In the genomic region with DNA sequence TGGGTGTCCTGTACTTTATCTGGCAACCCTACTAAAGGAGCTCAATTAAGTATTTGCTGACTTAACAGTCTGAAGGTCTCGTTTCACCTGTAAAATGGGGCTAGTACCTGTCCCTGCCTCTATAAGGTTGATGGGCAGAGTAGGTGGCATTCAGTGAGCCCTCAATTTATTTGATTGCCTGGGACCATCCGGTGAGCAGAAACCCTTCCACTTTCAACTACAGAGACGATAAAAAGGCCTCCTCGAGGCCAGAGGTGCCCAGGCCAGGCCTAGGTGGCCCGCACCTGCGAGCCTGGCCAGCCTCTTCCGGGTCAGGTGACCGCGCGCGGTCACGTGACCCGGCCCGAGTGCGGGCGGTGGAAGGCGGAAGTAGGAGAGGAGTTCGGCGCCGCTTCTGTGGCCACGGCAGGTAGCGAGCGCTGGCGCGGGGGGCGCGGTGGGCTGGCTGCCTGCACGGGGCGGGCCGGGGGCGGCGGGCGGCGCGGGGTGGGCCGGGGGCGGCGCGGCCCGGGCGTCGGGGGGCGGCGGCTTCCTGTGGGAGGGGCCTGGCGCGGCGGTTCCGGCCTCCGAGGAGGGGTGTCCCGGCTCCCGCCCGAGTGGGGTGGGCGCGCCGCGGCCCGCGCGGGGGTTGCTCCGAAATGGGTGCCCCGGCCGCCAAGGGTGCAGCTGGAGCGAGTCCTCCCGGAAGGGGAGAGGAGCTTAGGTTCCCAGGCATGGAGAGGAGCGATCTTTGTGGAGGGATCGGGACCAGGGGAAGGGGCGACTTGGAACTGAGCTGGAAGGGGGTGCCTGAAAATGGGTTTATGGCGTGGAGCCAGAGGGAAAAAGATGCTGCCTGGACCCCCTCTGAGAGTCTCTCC, we compare ENCODE assay signal across 8 cellular contexts. TPM values are rescaled to one million over a fixed set of nuclear protein-coding genes. Genes with fewer than 3 reads are reported as not detected.
DNase-seq lines count a peak whose midpoint lies in the region; ATAC-seq and TF ChIP-seq lines count a peak whose summit lies in the region.

A gene (plus strand): TSS at position 350 of the 860 bp plus-strand sequence. CDS start 24,679 bp downstream, outside the sequence.

- ATAC-seq in GM21737 (IDR thresholded peaks at IDR 0.05; ENCODE audit: unreplicated experiment) (peak; percentile 78), omental fat pad (ENCODE audit: low FRiP score) (peak; percentile 87)

- H3K4me2 ChIP-seq in DOHH2 (ENCODE audit: low read length) = peak within 1 kb of the TSS; percentile 89
- peak within 1 kb of the TSS; percentile 85 for H3K4me2 ChIP-seq in SK-N-SH

- H3K9me2 ChIP-seq in DOHH2 (replicated peaks; ENCODE audit: control insufficient read depth, low read length) (no peaks in the 10 kb centered on the region), SK-N-SH (no peaks in the 10 kb centered on the region)

- H3K79me2 ChIP-seq in DOHH2 (ENCODE audit: control insufficient read depth, low read length) (peaks cover 55% of the 10 kb centered on the region), SK-N-SH (ENCODE audit: insufficient read depth) (peaks cover 41% of the 10 kb centered on the region)

- H3K9ac ChIP-seq in SK-N-SH = peak within 1 kb of the TSS; percentile 98

- 0 out of 4 replicates have a peak, but pooled peaks of 1 of the 2 experiments have one; percentile 11 for TF ChIP-seq EP300 in SK-N-SH (IDR thresholded peaks at IDR 0.05; ENCODE audit: borderline replicate concordance in 1 of 2, low read depth in 1 of 2, low read length in 1 of 2)

- H3K9me3 ChIP-seq in DOHH2 (ENCODE audit: control insufficient read depth, insufficient read depth, low read length) (no peaks in the 10 kb centered on the region), SK-N-SH (no peaks in the 10 kb centered on the region)

- CTCF ChIA-PET in SK-N-SH (lab: Yijun Ruan, JAX) = interaction anchor here (0.7 to 1.8 kb wide), 6 partner anchors 8 to 366 kb away, joined by 3 to 8 read pairs (median 4); a partner anchor contains a TSS

- H3K4me3 ChIP-seq in DOHH2 (ENCODE audit: low read length) (peak within 1 kb of the TSS; percentile 88), LNCaP clone FGC (ENCODE audit: low read depth, low read length) (peak within 1 kb of the TSS; percentile 94), SK-N-SH (ENCODE audit: low read depth in 2 of 2, low read length in 1 of 2) (peak within 1 kb of the TSS; percentile 73 to 99)

- H3K27ac ChIP-seq in DOHH2 (ENCODE audit: low read depth, low read length) (peak within 1 kb of the TSS; percentile 53), SK-N-SH (ENCODE audit: low read depth in 2 of 2, low read length in 1 of 2) (peak within 1 kb of the TSS; percentile 72 to 86), temporal lobe (ENCODE audit: low read depth, low read length) (peak within 1 kb of the TSS; percentile 83)

- POLR2A ChIA-PET in SK-N-SH (lab: Yijun Ruan, JAX) = interaction anchor here (0.6 to 1.0 kb wide), 2 partner anchors 8 to 929 kb away, joined by 4 to 7 read pairs; a partner anchor contains a TSS

- H4K20me1 ChIP-seq in DOHH2 (ENCODE audit: control insufficient read depth, insufficient read depth, low read depth, low read length) (no peaks in the 10 kb centered on the region), SK-N-SH (ENCODE audit: insufficient read depth) (no peaks in the 10 kb centered on the region)

- DNase-seq in LNCaP clone FGC (ENCODE audit: low read depth) (peak; percentile 49), SK-N-SH (peak; percentile 93), glomerular visceral epithelial cell (ENCODE audit: extremely low spot score) (peak; percentile 81), omental fat pad (ENCODE audit: low spot score) (peak; percentile 32)
- DNase-seq in activated naive CD4-positive, alpha-beta T cell treated with anti-CD3 and anti-CD28 coated beads, Interleukin-2, amount 50 U/mL, for 16 hours = peak; percentile 79

- WGBS in SK-N-SH (ENCODE audit: low lambda C conversion rate) = 3% methylated on average over 13 of the region's 68 CpGs

- no peak for TF ChIP-seq RAD21 in SK-N-SH (IDR thresholded peaks at IDR 0.05; ENCODE audit: low read length)

- H3K4me1 ChIP-seq in DOHH2 (ENCODE audit: control insufficient read depth, low read length) = peaks cover 20% of the 10 kb centered on the region
- no peaks in the 10 kb centered on the region; a peak in 1 of 4 replicates for H3K4me1 ChIP-seq in SK-N-SH (ENCODE audit: control insufficient read depth in 1 of 2, insufficient read depth in 2 of 2, low read depth in 1 of 2, low read length in 1 of 2)

- peak within 1 kb of the TSS; percentile 100 for H2AFZ ChIP-seq in SK-N-SH (ENCODE audit: low read depth)

- H3K36me3 ChIP-seq in DOHH2 (ENCODE audit: control insufficient read depth, low read length) (no peaks in the 10 kb centered on the region), SK-N-SH (replicated peaks in 1 of 2; ENCODE audit: control insufficient read depth in 1 of 2, insufficient read depth in 2 of 2, low read length in 1 of 2) (no peaks in the 10 kb centered on the region)

- H3K27me3 ChIP-seq in DOHH2 (ENCODE audit: control insufficient read depth, low read length) = no peaks in the 10 kb centered on the region
- H3K27me3 ChIP-seq in SK-N-SH (ENCODE audit: insufficient read depth) = no peaks in the 10 kb centered on the region

- H3F3A ChIP-seq in DOHH2 (ENCODE audit: control insufficient read depth, insufficient read depth) = peaks cover 17% of the 10 kb centered on the region
- peaks cover 2% of the 10 kb centered on the region for H3F3A ChIP-seq in SK-N-SH (replicated peaks; ENCODE audit: insufficient read depth)

- TF ChIP-seq CTCF in DOHH2 (IDR thresholded peaks at IDR 0.05; ENCODE audit: low read depth, low read length, poor library complexity, severe bottlenecking) (no peak), LNCaP clone FGC (IDR thresholded peaks at IDR 0.05; ENCODE audit: control insufficient read depth, extremely low read depth, insufficient read depth) (no peak), SK-N-SH (IDR thresholded peaks at IDR 0.05) (no peak), omental fat pad (IDR thresholded peaks at IDR 0.05) (no peak)

TF ChIP-seq in SK-N-SH, 30 proteins besides CTCF, POLR2A, EP300 and RAD21 (continues in another document):
- no peak for TF ChIP-seq EZH2phosphoT487 (IDR thresholded peaks at IDR 0.05; ENCODE audit: borderline replicate concordance, low read depth)
- TF ChIP-seq FOSL2 (IDR thresholded peaks at IDR 0.05; ENCODE audit: borderline replicate concordance, low read depth) = no peak
- TF ChIP-seq, protein P1, sequence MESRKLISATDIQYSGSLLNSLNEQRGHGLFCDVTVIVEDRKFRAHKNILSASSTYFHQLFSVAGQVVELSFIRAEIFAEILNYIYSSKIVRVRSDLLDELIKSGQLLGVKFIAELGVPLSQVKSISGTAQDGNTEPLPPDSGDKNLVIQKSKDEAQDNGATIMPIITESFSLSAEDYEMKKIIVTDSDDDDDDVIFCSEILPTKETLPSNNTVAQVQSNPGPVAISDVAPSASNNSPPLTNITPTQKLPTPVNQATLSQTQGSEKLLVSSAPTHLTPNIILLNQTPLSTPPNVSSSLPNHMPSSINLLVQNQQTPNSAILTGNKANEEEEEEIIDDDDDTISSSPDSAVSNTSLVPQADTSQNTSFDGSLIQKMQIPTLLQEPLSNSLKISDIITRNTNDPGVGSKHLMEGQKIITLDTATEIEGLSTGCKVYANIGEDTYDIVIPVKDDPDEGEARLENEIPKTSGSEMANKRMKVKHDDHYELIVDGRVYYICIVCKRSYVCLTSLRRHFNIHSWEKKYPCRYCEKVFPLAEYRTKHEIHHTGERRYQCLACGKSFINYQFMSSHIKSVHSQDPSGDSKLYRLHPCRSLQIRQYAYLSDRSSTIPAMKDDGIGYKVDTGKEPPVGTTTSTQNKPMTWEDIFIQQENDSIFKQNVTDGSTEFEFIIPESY (IDR thresholded peaks at IDR 0.05; ENCODE audit: borderline replicate concordance, low read depth) = no peak
- TF ChIP-seq GATA2 (CRISPR knock-in tag; IDR thresholded peaks at IDR 0.05) = no peak
- no peak for TF ChIP-seq NRF1 (IDR thresholded peaks at IDR 0.05; ENCODE audit: low read depth, low read length)
- no peak for TF ChIP-seq YY1 (IDR thresholded peaks at IDR 0.05; ENCODE audit: low read depth)
- TF ChIP-seq GABPA (IDR thresholded peaks at IDR 0.05; ENCODE audit: low read depth) = peak; percentile 66
- TF ChIP-seq RCOR1 (IDR thresholded peaks at IDR 0.05; ENCODE audit: low read length) = no peak
- TF ChIP-seq TEAD4 (IDR thresholded peaks at IDR 0.05; ENCODE audit: borderline replicate concordance, insufficient read depth) = no peak
- peak; percentile 85; the same call in 1 of the 2 replicates for TF ChIP-seq SIN3A (IDR thresholded peaks at IDR 0.05; ENCODE audit: borderline replicate concordance, low read depth, low read length)
- TF ChIP-seq, protein P2, sequence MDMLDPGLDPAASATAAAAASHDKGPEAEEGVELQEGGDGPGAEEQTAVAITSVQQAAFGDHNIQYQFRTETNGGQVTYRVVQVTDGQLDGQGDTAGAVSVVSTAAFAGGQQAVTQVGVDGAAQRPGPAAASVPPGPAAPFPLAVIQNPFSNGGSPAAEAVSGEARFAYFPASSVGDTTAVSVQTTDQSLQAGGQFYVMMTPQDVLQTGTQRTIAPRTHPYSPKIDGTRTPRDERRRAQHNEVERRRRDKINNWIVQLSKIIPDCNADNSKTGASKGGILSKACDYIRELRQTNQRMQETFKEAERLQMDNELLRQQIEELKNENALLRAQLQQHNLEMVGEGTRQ (IDR thresholded peaks at IDR 0.05; ENCODE audit: borderline replicate concordance, low read depth, low read length) = peak; percentile 96
- TF ChIP-seq, protein P3, sequence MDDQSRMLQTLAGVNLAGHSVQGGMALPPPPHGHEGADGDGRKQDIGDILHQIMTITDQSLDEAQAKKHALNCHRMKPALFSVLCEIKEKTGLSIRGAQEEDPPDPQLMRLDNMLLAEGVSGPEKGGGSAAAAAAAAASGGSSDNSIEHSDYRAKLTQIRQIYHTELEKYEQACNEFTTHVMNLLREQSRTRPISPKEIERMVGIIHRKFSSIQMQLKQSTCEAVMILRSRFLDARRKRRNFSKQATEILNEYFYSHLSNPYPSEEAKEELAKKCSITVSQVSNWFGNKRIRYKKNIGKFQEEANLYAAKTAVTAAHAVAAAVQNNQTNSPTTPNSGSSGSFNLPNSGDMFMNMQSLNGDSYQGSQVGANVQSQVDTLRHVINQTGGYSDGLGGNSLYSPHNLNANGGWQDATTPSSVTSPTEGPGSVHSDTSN (IDR thresholded peaks at IDR 0.05) = no peak
- TF ChIP-seq, protein P4, sequence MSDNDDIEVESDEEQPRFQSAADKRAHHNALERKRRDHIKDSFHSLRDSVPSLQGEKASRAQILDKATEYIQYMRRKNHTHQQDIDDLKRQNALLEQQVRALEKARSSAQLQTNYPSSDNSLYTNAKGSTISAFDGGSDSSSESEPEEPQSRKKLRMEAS (IDR thresholded peaks at IDR 0.05; ENCODE audit: low read depth) = peak; percentile 75; the same call in 1 of the 2 replicates
- TF ChIP-seq RXRA (IDR thresholded peaks at IDR 0.05; ENCODE audit: borderline replicate concordance, low read depth) = no peak
- no peak for TF ChIP-seq JUND (IDR thresholded peaks at IDR 0.05)
- TF ChIP-seq FOXM1 (IDR thresholded peaks at IDR 0.05; ENCODE audit: low read depth) = no peak

RNA-seq across cellular contexts. Expression of the gene that starts here (rescaled TPM):
- 9.2 and 13.3 TPM in 2 replicates for polyA plus RNA-seq in SK-N-SH (2012; rRNA removed)
- 7.6 and 9.0 TPM in 2 replicates for polyA plus RNA-seq in SK-N-SH (2012; cell fraction: cytosol; rRNA removed)
- polyA plus RNA-seq in SK-N-SH (2012; cell fraction: nucleus; rRNA removed) = 24.1 and 30.3 TPM in 2 replicates
- total RNA-seq in omental fat pad (10 to 100 TPM; 24.8 to 43.0 (median 30.1) TPM), temporal lobe (21.1 TPM)

Comparison
In these comparisons a context has a peak if more than half of its experiments do, and no peak if none do; other contexts are left out.
1. Peak in every context shown above with its lines: DNase-seq, ATAC-seq, H3K4me3 ChIP-seq and H3K27ac ChIP-seq.
2. DNase-seq: peak in every context shown above with its lines; median percentile 93 in SK-N-SH; 81 in glomerular visceral epithelial cell; 79 in activated naive CD4-positive, alpha-beta T cell treated with anti-CD3 and anti-CD28 coated beads, Interleukin-2, amount 50 U/mL, for 16 hours; 49 in LNCaP clone FGC; 32 in omental fat pad.